In genomic region chr5:9325549-9325948, GRCh38 we compare ENCODE assay signal across 27 cellular contexts.
"Had no signal": no experiment of that assay in that cellular context is flagged by ENCODE, and none has a peak within 500 bp of the region (broad histone marks: within the 10 kb centered on the region; RNA-seq: fewer than 3 reads in every experiment).

No MANE protein-coding gene starts in this region.

- H3K4me3 Mint-ChIP-seq: immature natural killer cell; naive thymus-derived CD8-positive, alpha-beta T cell; nephron; neural crest cell; stimulated activated memory B cell treated with anti-CD40 and anti-IgM and Interleukin-4, amounts not matched to agents 10 μg/mL and 1 μg/mL and 100 μg/mL, for 72 hours; stimulated activated naive CD8-positive, alpha-beta T cell treated with anti-CD3 and anti-CD28 coated beads, Interleukin-15, amount 100 ng/mL, for 72 hours; type B pancreatic cell had no signal

- H3K4me1 Mint-ChIP-seq: naive thymus-derived CD8-positive, alpha-beta T cell; neural crest cell; stimulated activated memory B cell treated with anti-CD40 and anti-IgM and Interleukin-4, amounts not matched to agents 10 μg/mL and 1 μg/mL and 100 μg/mL, for 72 hours; stimulated activated naive CD8-positive, alpha-beta T cell treated with anti-CD3 and anti-CD28 coated beads, Interleukin-15, amount 100 ng/mL, for 72 hours had no signal

- H3K27me3 ChIP-seq: pancreas, spleen, tibial nerve, uterus had no signal

- H3K9me3 ChIP-seq: left ventricle myocardium inferior, pancreas, prostate gland, spleen, tibial nerve, uterus had no signal

- H3K27ac Mint-ChIP-seq: immature natural killer cell; naive thymus-derived CD8-positive, alpha-beta T cell; stimulated activated memory B cell treated with anti-CD40 and anti-IgM and Interleukin-4, amounts not matched to agents 10 μg/mL and 1 μg/mL and 100 μg/mL, for 72 hours; stimulated activated naive CD8-positive, alpha-beta T cell treated with anti-CD3 and anti-CD28 coated beads, Interleukin-15, amount 100 ng/mL, for 72 hours; type B pancreatic cell had no signal

- H3K36me3 ChIP-seq: left ventricle myocardium inferior, pancreas, prostate gland, spleen, tibial nerve, uterus had no signal

- H3K27me3 Mint-ChIP-seq: naive thymus-derived CD8-positive, alpha-beta T cell; stimulated activated memory B cell treated with anti-CD40 and anti-IgM and Interleukin-4, amounts not matched to agents 10 μg/mL and 1 μg/mL and 100 μg/mL, for 72 hours; stimulated activated naive CD8-positive, alpha-beta T cell treated with anti-CD3 and anti-CD28 coated beads, Interleukin-15, amount 100 ng/mL, for 72 hours; type B pancreatic cell had no signal

- H3K4me3 ChIP-seq: left ventricle myocardium inferior, lung, pancreas, prostate gland, skin epidermis, spleen, tibial nerve, uterus had no signal

- H3K4me1 ChIP-seq: left ventricle myocardium inferior, pancreas, prostate gland, spleen, uterus had no signal

- DNase-seq: hypothalamus; immature natural killer cell; kidney; left ventricle myocardium inferior; mesendoderm; midbrain; naive thymus-derived CD8-positive, alpha-beta T cell; nucleus accumbens; pancreas; posterior cingulate gyrus; retina; right cardiac atrium; spleen; stimulated activated CD4-positive, alpha-beta T cell treated with anti-CD3 and anti-CD28 coated beads, Interleukin-4, amount 100 ng/mL, for 4 hours; stimulated activated CD8-positive, alpha-beta memory T cell treated with anti-CD3 and anti-CD28 coated beads, Interleukin-4, amount 100 ng/mL, for 48 hours; stimulated activated naive CD4-positive, alpha-beta T cell treated with Interleukin-2 at 50 U/mL for 16 hours; stimulated activated naive CD8-positive, alpha-beta T cell treated with anti-CD3 and anti-CD28 coated beads, Interleukin-15, amount 100 ng/mL, for 72 hours; substantia nigra; uterus had no signal

- H3K27ac ChIP-seq: left ventricle myocardium inferior, pancreas, prostate gland, skin epidermis, spleen, tibial nerve, uterus had no signal

- H3K36me3 Mint-ChIP-seq: immature natural killer cell; naive thymus-derived CD8-positive, alpha-beta T cell; stimulated activated memory B cell treated with anti-CD40 and anti-IgM and Interleukin-4, amounts not matched to agents 10 μg/mL and 1 μg/mL and 100 μg/mL, for 72 hours had no signal

- H3K9me3 Mint-ChIP-seq: nephron, neural crest cell, type B pancreatic cell had no signal
